Comparison of ENCODE assay signal across 2 cellular contexts in the genomic region with DNA sequence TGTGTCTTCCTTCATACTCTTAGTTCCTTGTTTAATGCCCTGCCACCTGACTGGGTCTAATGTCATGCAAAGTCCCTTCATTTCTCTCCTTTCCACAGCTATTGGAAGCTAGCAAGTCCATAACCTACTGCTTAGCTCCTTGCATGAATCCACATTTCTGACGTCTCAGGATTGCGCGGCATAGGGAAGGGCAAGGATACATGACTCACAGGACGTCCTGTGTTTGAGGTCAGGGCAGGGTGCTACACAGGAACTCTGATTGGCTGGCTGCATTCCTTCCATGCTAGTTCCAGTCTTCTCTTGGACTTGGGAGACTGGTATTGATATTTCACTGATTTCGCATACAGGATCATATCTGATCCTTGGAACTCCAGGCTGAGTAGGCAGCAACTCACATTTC.
TF ChIP-seq lines count a peak whose summit lies in the region.

No MANE protein-coding gene starts in this region.

TF ChIP-seq in HepG2, 621 proteins besides CTCF, POLR2A, EP300 and RAD21 (continued from another document):
- TF ChIP-seq, protein P1, sequence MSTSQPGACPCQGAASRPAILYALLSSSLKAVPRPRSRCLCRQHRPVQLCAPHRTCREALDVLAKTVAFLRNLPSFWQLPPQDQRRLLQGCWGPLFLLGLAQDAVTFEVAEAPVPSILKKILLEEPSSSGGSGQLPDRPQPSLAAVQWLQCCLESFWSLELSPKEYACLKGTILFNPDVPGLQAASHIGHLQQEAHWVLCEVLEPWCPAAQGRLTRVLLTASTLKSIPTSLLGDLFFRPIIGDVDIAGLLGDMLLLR (CRISPR knock-in tag; IDR thresholded peaks at IDR 0.05): no peak
- TF ChIP-seq ZFP1 (CRISPR knock-in tag; IDR thresholded peaks at IDR 0.05) (no peak), ZNF660 (CRISPR knock-in tag; IDR thresholded peaks at IDR 0.05; ENCODE audit: borderline replicate concordance, low read depth) (no peak), KLF12 (CRISPR knock-in tag; IDR thresholded peaks at IDR 0.05; ENCODE audit: borderline replicate concordance) (no peak), RFX5 (IDR thresholded peaks at IDR 0.05; ENCODE audit: low read depth, low read length) (no peak), PHF5A (CRISPR knock-in tag; IDR thresholded peaks at IDR 0.05; ENCODE audit: low read depth, unreplicated experiment) (no peak), ZNF564 (CRISPR knock-in tag; IDR thresholded peaks at IDR 0.05) (no peak), SOX13 (IDR thresholded peaks at IDR 0.05) (no peak), SOX13 (CRISPR knock-in tag; conservative IDR thresholded peaks at IDR 0.05 in 1 of 2, IDR thresholded peaks at IDR 0.05 in 1 of 2) (no peak), FOXO1 (CRISPR knock-in tag; IDR thresholded peaks at IDR 0.05) (no peak), ZNF570 (CRISPR knock-in tag; IDR thresholded peaks at IDR 0.05; ENCODE audit: borderline replicate concordance) (no peak), GLI4 (CRISPR knock-in tag; IDR thresholded peaks at IDR 0.05; ENCODE audit: borderline replicate concordance) (no peak), ZNF484 (CRISPR knock-in tag; IDR thresholded peaks at IDR 0.05; ENCODE audit: borderline replicate concordance, low read depth) (no peak), SAP130 (CRISPR knock-in tag; IDR thresholded peaks at IDR 0.05; ENCODE audit: low read depth) (no peak)
- TF ChIP-seq, protein P2, sequence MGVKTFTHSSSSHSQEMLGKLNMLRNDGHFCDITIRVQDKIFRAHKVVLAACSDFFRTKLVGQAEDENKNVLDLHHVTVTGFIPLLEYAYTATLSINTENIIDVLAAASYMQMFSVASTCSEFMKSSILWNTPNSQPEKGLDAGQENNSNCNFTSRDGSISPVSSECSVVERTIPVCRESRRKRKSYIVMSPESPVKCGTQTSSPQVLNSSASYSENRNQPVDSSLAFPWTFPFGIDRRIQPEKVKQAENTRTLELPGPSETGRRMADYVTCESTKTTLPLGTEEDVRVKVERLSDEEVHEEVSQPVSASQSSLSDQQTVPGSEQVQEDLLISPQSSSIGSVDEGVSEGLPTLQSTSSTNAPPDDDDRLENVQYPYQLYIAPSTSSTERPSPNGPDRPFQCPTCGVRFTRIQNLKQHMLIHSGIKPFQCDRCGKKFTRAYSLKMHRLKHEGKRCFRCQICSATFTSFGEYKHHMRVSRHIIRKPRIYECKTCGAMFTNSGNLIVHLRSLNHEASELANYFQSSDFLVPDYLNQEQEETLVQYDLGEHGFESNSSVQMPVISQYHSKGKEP (CRISPR knock-in tag; IDR thresholded peaks at IDR 0.05): no peak
- TF ChIP-seq, protein P3, sequence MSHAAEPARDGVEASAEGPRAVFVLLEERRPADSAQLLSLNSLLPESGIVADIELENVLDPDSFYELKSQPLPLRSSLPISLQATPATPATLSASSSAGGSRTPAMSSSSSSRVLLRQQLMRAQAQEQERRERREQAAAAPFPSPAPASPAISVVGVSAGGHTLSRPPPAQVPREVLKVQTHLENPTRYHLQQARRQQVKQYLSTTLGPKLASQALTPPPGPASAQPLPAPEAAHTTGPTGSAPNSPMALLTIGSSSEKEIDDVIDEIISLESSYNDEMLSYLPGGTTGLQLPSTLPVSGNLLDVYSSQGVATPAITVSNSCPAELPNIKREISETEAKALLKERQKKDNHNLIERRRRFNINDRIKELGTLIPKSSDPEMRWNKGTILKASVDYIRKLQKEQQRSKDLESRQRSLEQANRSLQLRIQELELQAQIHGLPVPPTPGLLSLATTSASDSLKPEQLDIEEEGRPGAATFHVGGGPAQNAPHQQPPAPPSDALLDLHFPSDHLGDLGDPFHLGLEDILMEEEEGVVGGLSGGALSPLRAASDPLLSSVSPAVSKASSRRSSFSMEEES (CRISPR knock-in tag; IDR thresholded peaks at IDR 0.05): no peak
- TF ChIP-seq, protein P4, sequence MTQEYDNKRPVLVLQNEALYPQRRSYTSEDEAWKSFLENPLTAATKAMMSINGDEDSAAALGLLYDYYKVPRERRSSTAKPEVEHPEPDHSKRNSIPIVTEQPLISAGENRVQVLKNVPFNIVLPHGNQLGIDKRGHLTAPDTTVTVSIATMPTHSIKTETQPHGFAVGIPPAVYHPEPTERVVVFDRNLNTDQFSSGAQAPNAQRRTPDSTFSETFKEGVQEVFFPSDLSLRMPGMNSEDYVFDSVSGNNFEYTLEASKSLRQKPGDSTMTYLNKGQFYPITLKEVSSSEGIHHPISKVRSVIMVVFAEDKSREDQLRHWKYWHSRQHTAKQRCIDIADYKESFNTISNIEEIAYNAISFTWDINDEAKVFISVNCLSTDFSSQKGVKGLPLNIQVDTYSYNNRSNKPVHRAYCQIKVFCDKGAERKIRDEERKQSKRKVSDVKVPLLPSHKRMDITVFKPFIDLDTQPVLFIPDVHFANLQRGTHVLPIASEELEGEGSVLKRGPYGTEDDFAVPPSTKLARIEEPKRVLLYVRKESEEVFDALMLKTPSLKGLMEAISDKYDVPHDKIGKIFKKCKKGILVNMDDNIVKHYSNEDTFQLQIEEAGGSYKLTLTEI (CRISPR knock-in tag; conservative IDR thresholded peaks at IDR 0.05): no peak

TF ChIP-seq in SK-N-SH, 30 proteins besides CTCF, POLR2A, EP300 and RAD21 (continued from another document):
- TF ChIP-seq, protein P5, sequence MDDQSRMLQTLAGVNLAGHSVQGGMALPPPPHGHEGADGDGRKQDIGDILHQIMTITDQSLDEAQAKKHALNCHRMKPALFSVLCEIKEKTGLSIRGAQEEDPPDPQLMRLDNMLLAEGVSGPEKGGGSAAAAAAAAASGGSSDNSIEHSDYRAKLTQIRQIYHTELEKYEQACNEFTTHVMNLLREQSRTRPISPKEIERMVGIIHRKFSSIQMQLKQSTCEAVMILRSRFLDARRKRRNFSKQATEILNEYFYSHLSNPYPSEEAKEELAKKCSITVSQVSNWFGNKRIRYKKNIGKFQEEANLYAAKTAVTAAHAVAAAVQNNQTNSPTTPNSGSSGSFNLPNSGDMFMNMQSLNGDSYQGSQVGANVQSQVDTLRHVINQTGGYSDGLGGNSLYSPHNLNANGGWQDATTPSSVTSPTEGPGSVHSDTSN (IDR thresholded peaks at IDR 0.05): no peak
- no peak for TF ChIP-seq TEAD4 (IDR thresholded peaks at IDR 0.05; ENCODE audit: borderline replicate concordance, insufficient read depth)
- TF ChIP-seq NRF1 (IDR thresholded peaks at IDR 0.05; ENCODE audit: low read depth, low read length): no peak
- no peak for TF ChIP-seq JUND (IDR thresholded peaks at IDR 0.05)
- no peak for TF ChIP-seq GABPA (IDR thresholded peaks at IDR 0.05; ENCODE audit: low read depth)
- no peak for TF ChIP-seq RFX5 (IDR thresholded peaks at IDR 0.05; ENCODE audit: low read length)
- TF ChIP-seq, protein P6, sequence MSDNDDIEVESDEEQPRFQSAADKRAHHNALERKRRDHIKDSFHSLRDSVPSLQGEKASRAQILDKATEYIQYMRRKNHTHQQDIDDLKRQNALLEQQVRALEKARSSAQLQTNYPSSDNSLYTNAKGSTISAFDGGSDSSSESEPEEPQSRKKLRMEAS (IDR thresholded peaks at IDR 0.05; ENCODE audit: low read depth): no peak
- TF ChIP-seq, protein P7, sequence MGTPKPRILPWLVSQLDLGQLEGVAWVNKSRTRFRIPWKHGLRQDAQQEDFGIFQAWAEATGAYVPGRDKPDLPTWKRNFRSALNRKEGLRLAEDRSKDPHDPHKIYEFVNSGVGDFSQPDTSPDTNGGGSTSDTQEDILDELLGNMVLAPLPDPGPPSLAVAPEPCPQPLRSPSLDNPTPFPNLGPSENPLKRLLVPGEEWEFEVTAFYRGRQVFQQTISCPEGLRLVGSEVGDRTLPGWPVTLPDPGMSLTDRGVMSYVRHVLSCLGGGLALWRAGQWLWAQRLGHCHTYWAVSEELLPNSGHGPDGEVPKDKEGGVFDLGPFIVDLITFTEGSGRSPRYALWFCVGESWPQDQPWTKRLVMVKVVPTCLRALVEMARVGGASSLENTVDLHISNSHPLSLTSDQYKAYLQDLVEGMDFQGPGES (IDR thresholded peaks at IDR 0.05; ENCODE audit: low read depth, low read length): no peak
- TF ChIP-seq YY1 (IDR thresholded peaks at IDR 0.05; ENCODE audit: low read depth): no peak
- no peak for TF ChIP-seq TCF12 (IDR thresholded peaks at IDR 0.05)
- TF ChIP-seq, protein P8, sequence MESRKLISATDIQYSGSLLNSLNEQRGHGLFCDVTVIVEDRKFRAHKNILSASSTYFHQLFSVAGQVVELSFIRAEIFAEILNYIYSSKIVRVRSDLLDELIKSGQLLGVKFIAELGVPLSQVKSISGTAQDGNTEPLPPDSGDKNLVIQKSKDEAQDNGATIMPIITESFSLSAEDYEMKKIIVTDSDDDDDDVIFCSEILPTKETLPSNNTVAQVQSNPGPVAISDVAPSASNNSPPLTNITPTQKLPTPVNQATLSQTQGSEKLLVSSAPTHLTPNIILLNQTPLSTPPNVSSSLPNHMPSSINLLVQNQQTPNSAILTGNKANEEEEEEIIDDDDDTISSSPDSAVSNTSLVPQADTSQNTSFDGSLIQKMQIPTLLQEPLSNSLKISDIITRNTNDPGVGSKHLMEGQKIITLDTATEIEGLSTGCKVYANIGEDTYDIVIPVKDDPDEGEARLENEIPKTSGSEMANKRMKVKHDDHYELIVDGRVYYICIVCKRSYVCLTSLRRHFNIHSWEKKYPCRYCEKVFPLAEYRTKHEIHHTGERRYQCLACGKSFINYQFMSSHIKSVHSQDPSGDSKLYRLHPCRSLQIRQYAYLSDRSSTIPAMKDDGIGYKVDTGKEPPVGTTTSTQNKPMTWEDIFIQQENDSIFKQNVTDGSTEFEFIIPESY (IDR thresholded peaks at IDR 0.05; ENCODE audit: borderline replicate concordance, low read depth): no peak
- no peak for TF ChIP-seq MXI1 (IDR thresholded peaks at IDR 0.05; ENCODE audit: low read depth, low read length)
- no peak for TF ChIP-seq MEF2A (IDR thresholded peaks at IDR 0.05; ENCODE audit: borderline replicate concordance, low read depth)
